14 cellular contexts compared by ENCODE assay signal in genomic region chr17:39098474-39099090, GRCh38. TPM values are rescaled to one million over a fixed set of nuclear protein-coding genes. Genes with fewer than 3 reads are reported as not detected.
DNase-seq lines count a peak whose midpoint lies in the region; ATAC-seq, FAIRE-seq and TF ChIP-seq lines count a peak whose summit lies in the region.
"Had no signal": no experiment of that assay in that cellular context is flagged by ENCODE, and none has a peak within 500 bp of the region (broad histone marks: within the 10 kb centered on the region; RNA-seq: fewer than 3 reads in every experiment).

No MANE protein-coding gene starts in this region.

- TF ChIP-seq POLR2A in GM12891 (IDR thresholded peaks at IDR 0.05; ENCODE audit: low read depth, low read length), result no peak
- TF ChIP-seq POLR2A in ovary (IDR thresholded peaks at IDR 0.05), result no peak

- H3K4me3 ChIP-seq in epithelial cell of proximal tubule (ENCODE audit: low read depth, low read length) (peak overlapping the region; percentile 36), ovary (no peak overlapping the region), psoas muscle (no peak overlapping the region)
- H3K4me3 ChIP-seq: esophagus squamous epithelium, SK-N-MC had no signal

- H3K4me1 ChIP-seq in ovary (ENCODE audit: insufficient read depth), result peaks cover 40% of the 10 kb centered on the region
- no peaks in the 10 kb centered on the region for H3K4me1 ChIP-seq in psoas muscle

- no peak for ATAC-seq in GM21515 (IDR thresholded peaks at IDR 0.05; ENCODE audit: unreplicated experiment)
- no peak for ATAC-seq in GM18511 (IDR thresholded peaks at IDR 0.05; ENCODE audit: unreplicated experiment)
- no peak for ATAC-seq in psoas muscle

- H3K9me3 ChIP-seq in ovary, result no peaks in the 10 kb centered on the region
- H3K9me3 ChIP-seq in psoas muscle, result no peaks in the 10 kb centered on the region
- H3K9me3 ChIP-seq: esophagus squamous epithelium had no signal

- no peak for DNase-seq in GM12891 (ENCODE audit: insufficient read length, low spot score)
- DNase-seq in MV-4-11 (lab: John Stamatoyannopoulos, UW), result peak; percentile 40
- DNase-seq in epithelial cell of proximal tubule (ENCODE audit: low read depth), result no peak
- peak in 3 of 5 donors; percentile 26 to 53 (median 47) for DNase-seq in ovary
- no peak for DNase-seq in dermis blood vessel endothelial cell
- no peak for DNase-seq in psoas muscle
- DNase-seq: central memory CD4-positive, alpha-beta T cell; DMS 273 treated with DMSO at 0.1 percent for 48 hours; esophagus squamous epithelium; NCI-H1436 treated with DMSO at 0.1 percent for 48 hours; NCI-H524 treated with DMSO at 0.1 percent for 48 hours had no signal

- no peaks in the 10 kb centered on the region for H3K36me3 ChIP-seq in ovary
- no peaks in the 10 kb centered on the region for H3K36me3 ChIP-seq in psoas muscle (ENCODE audit: insufficient read depth in 1 of 2, low read depth in 1 of 2)
- H3K36me3 ChIP-seq: esophagus squamous epithelium had no signal

- TF ChIP-seq EP300 in ovary (IDR thresholded peaks at IDR 0.05), result no peak

- intact Hi-C loops in ovary (cut with DNase I) (loop anchor here in 1 of 4 donors (5.0 kb wide), 1 partner anchor 54 kb away; the partner anchor contains the start of gene PLXDC1), psoas muscle (cut with DNase I) (no loop called here)

- WGBS in ovary, 3 donors, result 76 to 84% (median 78%) methylated on average over 15 of the region's 15 CpGs
- WGBS in psoas muscle, 3 donors, result 45 to 66% (median 53%) methylated on average over 15 of the region's 15 CpGs

- peak; percentile 77 for FAIRE-seq in GM12891 (lab: Jason Lieb, UNC)

- H3K27ac ChIP-seq in ovary, result peak overlapping the region in 1 of 2 donors; percentile 92
- H3K27ac ChIP-seq in psoas muscle, result no peak overlapping the region
- H3K27ac ChIP-seq: SK-N-MC had no signal

- H3K27me3 ChIP-seq in ovary (no peaks in the 10 kb centered on the region), psoas muscle (ENCODE audit: insufficient read depth in 3 of 3, low read length in 2 of 3) (peaks cover 0 to 16% (median 2%) of the 10 kb centered on the region in 3 donors)

- TF ChIP-seq CTCF in epithelial cell of proximal tubule (conservative IDR thresholded peaks at IDR 0.05; ENCODE audit: low read depth, low read length), result no peak
- no peak for TF ChIP-seq CTCF in ovary (IDR thresholded peaks at IDR 0.05)
- no peak for TF ChIP-seq CTCF in psoas muscle (IDR thresholded peaks at IDR 0.05)

TF ChIP-seq in GM12891, 5 proteins besides CTCF, POLR2A, EP300 and RAD21:
- TF ChIP-seq PAX5 (IDR thresholded peaks at IDR 0.05; ENCODE audit: insufficient read depth, low read length, severe bottlenecking), result no peak
- no peak for TF ChIP-seq SPI1 (IDR thresholded peaks at IDR 0.05; ENCODE audit: low read depth, low read length)
- TF ChIP-seq TAF1 (IDR thresholded peaks at IDR 0.05; ENCODE audit: low read depth, low read length), result no peak
- no peak for TF ChIP-seq POLR2AphosphoS5 (IDR thresholded peaks at IDR 0.05; ENCODE audit: low read depth, low read length)
- TF ChIP-seq POU2F2 (IDR thresholded peaks at IDR 0.05; ENCODE audit: low read depth, low read length), result no peak
TF ChIP-seq in GM12891: peak in this region for 0.

RNA-seq across cellular contexts. Expression of gene PLXDC1, which starts 52.9 kb away (rescaled TPM):
- 0.06 TPM for polyA plus RNA-seq in GM12891 (2012; ENCODE audit: low read depth, missing spikeins)
- total RNA-seq in epithelial cell of proximal tubule, result not detected in 2 replicates
- total RNA-seq in ovary, result 10 to 100 TPM; 14.0 to 58.6 (median 32.3) TPM
- 10 to 100 TPM; 11.6 to 35.4 TPM for polyA plus RNA-seq in ovary
- not detected in 2 replicates for total RNA-seq in dermis blood vessel endothelial cell
- total RNA-seq in psoas muscle, result 1 to 10 TPM; 2.3 to 9.2 (median 2.7) TPM
- 1 to 10 TPM; 2.7 to 3.9 (median 3.3) TPM for polyA plus RNA-seq in psoas muscle

Comparison
In these comparisons a context has a peak if more than half of its experiments do, and no peak if none do; other contexts are left out.
1. DNase-seq: peak in MV-4-11 (single experiment) and ovary (3 of 5); none in GM12891 (single experiment), epithelial cell of proximal tubule (single experiment), dermis blood vessel endothelial cell (single experiment) and psoas muscle (0 of 2).